10 cellular contexts compared by ENCODE assay signal in the genomic region with DNA sequence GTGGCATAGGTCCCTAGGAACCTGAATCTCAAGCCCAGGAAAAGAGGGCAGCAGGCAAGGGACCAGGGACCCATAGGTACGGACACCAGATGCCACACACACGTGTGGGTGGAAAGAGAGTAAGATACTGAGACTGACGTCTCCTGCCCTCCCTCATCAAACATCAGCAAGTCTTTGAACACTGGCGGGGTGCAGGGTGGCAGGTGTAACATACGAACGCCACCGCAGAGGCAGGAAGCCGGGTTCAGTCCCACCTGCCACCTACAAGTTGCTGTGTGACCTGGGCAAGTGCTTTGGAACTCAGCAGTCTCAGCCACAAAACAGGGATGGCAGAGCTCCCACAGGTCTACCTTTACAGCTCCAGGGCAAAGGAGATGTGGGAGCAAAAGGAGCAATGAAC. TPM values are rescaled to one million over a fixed set of nuclear protein-coding genes. Genes with fewer than 3 reads are reported as not detected.
DNase-seq lines count a peak whose midpoint lies in the region; ATAC-seq and TF ChIP-seq lines count a peak whose summit lies in the region.
"Had no signal": no experiment of that assay in that cellular context is flagged by ENCODE, and none has a peak within 500 bp of the region (broad histone marks: within the 10 kb centered on the region; RNA-seq: fewer than 3 reads in every experiment).

No MANE protein-coding gene starts in this region.

- CTCF ChIA-PET in Calu3 (lab: Charles Lee): interaction anchor here (2.1 kb wide), 1 partner anchor 9 kb away, joined by 5 read pairs; no protein-coding TSS in a partner anchor

- BruUV-seq in Calu3 (replicated peaks; lab: Mats Ljungman, UMichigan): no TSS peak

- intact Hi-C loops in ascending aorta (cut with DNase I): no loop called here
- intact Hi-C loops in Calu3 (cut with micrococcal nuclease; ENCODE audit: unreplicated experiment): no loop called here

- peak overlapping the region; percentile 39 to 84 (median 76) for H3K4me3 Mint-ChIP-seq in CD4-positive, CD25-positive, alpha-beta regulatory T cell
- H3K4me3 Mint-ChIP-seq in Calu3 (ENCODE audit: low read depth, unreplicated experiment): no peak overlapping the region

- peak overlapping the region; percentile 96 to 98 (median 97) for H3K27ac Mint-ChIP-seq in CD4-positive, CD25-positive, alpha-beta regulatory T cell
- no peak overlapping the region for H3K27ac Mint-ChIP-seq in Calu3 (ENCODE audit: unreplicated experiment)

- peaks cover 10% of the 10 kb centered on the region for H3K36me3 Mint-ChIP-seq in CD4-positive, CD25-positive, alpha-beta regulatory T cell
- peaks cover 61% of the 10 kb centered on the region for H3K36me3 Mint-ChIP-seq in Calu3 (ENCODE audit: insufficient read depth, unreplicated experiment)

- DNase-seq in CD4-positive, CD25-positive, alpha-beta regulatory T cell: peak; percentile 53 to 93 (median 85)
- DNase-seq in activated CD4-positive, CD25-positive, alpha-beta regulatory T cell treated with anti-CD3 and anti-CD28 coated beads, Interleukin-2, amount 50 U/mL, for 16 hours (ENCODE audit: low read depth, low spot score): peak; percentile 30
- no peak for DNase-seq in ascending aorta (ENCODE audit: low spot score in 2 of 2)
- no peak for DNase-seq in Calu3
- no peak for DNase-seq in DMS 273 treated with DMSO at 0.1 percent for 48 hours (lab: John Stamatoyannopoulos, UW)
- DNase-seq: GOT3, NCI-H446 treated with DMSO at 0.1 percent for 48 hours had no signal

- H3K4me1 Mint-ChIP-seq in CD4-positive, CD25-positive, alpha-beta regulatory T cell: peaks cover 7 to 99% (median 55%) of the 10 kb centered on the region in 4 donors
- H3K4me1 Mint-ChIP-seq in Calu3 (ENCODE audit: low read depth, unreplicated experiment): peaks cover 61% of the 10 kb centered on the region

- no peaks in the 10 kb centered on the region for H3K9me3 ChIP-seq in CD4-positive, CD25-positive, alpha-beta regulatory T cell (ENCODE audit: control insufficient read depth in 2 of 2, low read length in 2 of 2)
- H3K9me3 ChIP-seq in ascending aorta (no peaks in the 10 kb centered on the region), skeletal muscle tissue (ENCODE audit: control insufficient read depth in 3 of 3, low read length in 3 of 3) (no peaks in the 10 kb centered on the region)

- TF ChIP-seq CTCF in ascending aorta (IDR thresholded peaks at IDR 0.05): no peak
- no peak for TF ChIP-seq CTCF in Calu3 (IDR thresholded peaks at IDR 0.05; ENCODE audit: unreplicated experiment)

- H3K27me3 ChIP-seq in CD4-positive, CD25-positive, alpha-beta regulatory T cell (ENCODE audit: control insufficient read depth, insufficient read depth, low read length): no peaks in the 10 kb centered on the region
- H3K27me3 ChIP-seq in ascending aorta (no peaks in the 10 kb centered on the region), skeletal muscle tissue (ENCODE audit: control insufficient read depth in 3 of 3, insufficient read depth in 3 of 3, low read length in 3 of 3) (peaks cover 0 to 2% (median 0%) of the 10 kb centered on the region in 3 donors)

- peaks cover 3% of the 10 kb centered on the region for H3K36me3 ChIP-seq in CD4-positive, CD25-positive, alpha-beta regulatory T cell (ENCODE audit: control insufficient read depth, insufficient read depth, low read length)
- H3K36me3 ChIP-seq in ascending aorta (peaks cover 15 to 20% of the 10 kb centered on the region in 2 donors), skeletal muscle tissue (ENCODE audit: control insufficient read depth in 3 of 3, insufficient read depth in 3 of 3, low read length in 3 of 3) (no peaks in the 10 kb centered on the region)

- no peaks in the 10 kb centered on the region for H3K27me3 Mint-ChIP-seq in CD4-positive, CD25-positive, alpha-beta regulatory T cell
- H3K27me3 Mint-ChIP-seq in Calu3 (ENCODE audit: unreplicated experiment): no peaks in the 10 kb centered on the region

- peak overlapping the region; percentile 86 for H3K27ac ChIP-seq in CD4-positive, CD25-positive, alpha-beta regulatory T cell (ENCODE audit: insufficient read depth, low read length, poor library complexity, severe bottlenecking)
- peak overlapping the region; percentile 68 to 80 for H3K27ac ChIP-seq in ascending aorta
- H3K27ac ChIP-seq in skeletal muscle tissue (ENCODE audit: low read depth, low read length): peak overlapping the region; percentile 61

- peaks cover 0 to 4% (median 0%) of the 10 kb centered on the region in 7 donors for H3K9me3 Mint-ChIP-seq in CD4-positive, CD25-positive, alpha-beta regulatory T cell
- no peaks in the 10 kb centered on the region for H3K9me3 Mint-ChIP-seq in Calu3 (ENCODE audit: low read depth, unreplicated experiment)

- no peak overlapping the region for H3K9ac ChIP-seq in skeletal muscle tissue (ENCODE audit: low read depth in 1 of 3, low read length in 3 of 3)

- H3K4me1 ChIP-seq in CD4-positive, CD25-positive, alpha-beta regulatory T cell (ENCODE audit: control insufficient read depth, insufficient read depth, low read length, poor library complexity, severe bottlenecking): peaks cover 70% of the 10 kb centered on the region
- H3K4me1 ChIP-seq in ascending aorta (peaks cover 69 to 94% of the 10 kb centered on the region in 2 donors), skeletal muscle tissue (ENCODE audit: control insufficient read depth in 3 of 3, insufficient read depth in 3 of 3, low read length in 3 of 3) (peaks cover 50 to 61% (median 50%) of the 10 kb centered on the region in 3 donors)

- ATAC-seq in CD4-positive, CD25-positive, alpha-beta regulatory T cell (ENCODE audit: low read depth in 2 of 2): peak; percentile 98
- ATAC-seq in HG02610 (IDR thresholded peaks at IDR 0.05; ENCODE audit: unreplicated experiment) (no peak), HG02973 (IDR thresholded peaks at IDR 0.05; ENCODE audit: unreplicated experiment) (no peak)

- H3K4me3 ChIP-seq in CD4-positive, CD25-positive, alpha-beta regulatory T cell (ENCODE audit: low read depth, low read length): peak overlapping the region; percentile 53
- peak overlapping the region in 1 of 2 donors; percentile 78 for H3K4me3 ChIP-seq in ascending aorta
- H3K4me3 ChIP-seq in skeletal muscle tissue (ENCODE audit: low read length in 3 of 3): no peak overlapping the region

RNA-seq across cellular contexts. Expression of a gene that starts 11.1 kb away (rescaled TPM):
- total RNA-seq in CD4-positive, CD25-positive, alpha-beta regulatory T cell: 47.5 TPM
- polyA plus RNA-seq in CD4-positive, CD25-positive, alpha-beta regulatory T cell: 10 to 100 TPM; 28.3 to 78.8 (median 51.8) TPM
- total RNA-seq in ascending aorta (814 TPM), skeletal muscle tissue (44.9 TPM), Calu3 (2022) (246 and 326 TPM in 2 replicates)

Comparison
In these comparisons a context has a peak if more than half of its experiments do, and no peak if none do; other contexts are left out.
1. ATAC-seq: peak in CD4-positive, CD25-positive, alpha-beta regulatory T cell (2 of 2); none in HG02610 (single experiment) and HG02973 (single experiment).
2. DNase-seq: peak in CD4-positive, CD25-positive, alpha-beta regulatory T cell (3 of 3) and activated CD4-positive, CD25-positive, alpha-beta regulatory T cell treated with anti-CD3 and anti-CD28 coated beads, Interleukin-2, amount 50 U/mL, for 16 hours (single experiment); none in ascending aorta (0 of 2), Calu3 (single experiment) and DMS 273 treated with DMSO at 0.1 percent for 48 hours (single experiment).
3. Peak in every context shown above with its lines, with median percentiles within 50 percentile points of each other: H3K27ac ChIP-seq.